Comparison of ENCODE assay signal across 8 cellular contexts in the genomic region with DNA sequence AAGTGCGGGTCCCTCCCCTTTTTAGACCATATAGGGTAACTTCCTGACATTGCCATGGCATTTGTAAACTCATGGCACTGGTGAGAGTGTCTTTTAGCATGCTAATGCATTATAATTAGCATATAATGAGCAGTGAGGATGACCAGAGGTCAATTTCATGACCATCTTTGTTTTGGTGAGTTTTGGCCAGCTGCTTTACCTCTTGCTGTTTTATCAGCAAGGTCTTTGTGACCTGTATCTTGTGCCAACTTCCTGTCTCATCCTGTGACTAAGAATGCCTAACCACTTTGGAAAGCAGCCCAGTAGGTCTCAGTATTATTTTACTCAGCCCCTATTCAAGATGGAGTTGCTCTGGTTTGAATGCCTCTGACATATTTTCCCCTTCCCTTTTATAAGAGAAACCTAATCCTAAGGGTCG.
DNase-seq lines count a peak whose midpoint lies in the region; ATAC-seq and TF ChIP-seq lines count a peak whose summit lies in the region.
"Not testable (repeated sequence)": the region's sequence is repeated elsewhere in the genome, so short reads cannot be mapped to it uniquely, and the experiment has no call there.

No MANE protein-coding gene starts in this region.

- not testable (repeated sequence) for H2BK5ac ChIP-seq in mesenchymal stem cell (ENCODE audit: low read depth, low read length, poor library complexity, severe bottlenecking)

- H2AK5ac ChIP-seq in mesenchymal stem cell (ENCODE audit: low read length, severe bottlenecking): not testable (repeated sequence)

- not testable (repeated sequence) for H3K23ac ChIP-seq in mesenchymal stem cell (ENCODE audit: low read length in 2 of 2)

- not testable (repeated sequence) for TF ChIP-seq CTCF in choroid plexus epithelial cell (conservative IDR thresholded peaks at IDR 0.05; ENCODE audit: low read depth, low read length); transverse colon (IDR thresholded peaks at IDR 0.05)

- not testable (repeated sequence) for H4K8ac ChIP-seq in mesenchymal stem cell (ENCODE audit: low read length)

- not testable (repeated sequence) for TF ChIP-seq EP300 in transverse colon (IDR thresholded peaks at IDR 0.05; ENCODE audit: low read depth)

- H3K4me1 ChIP-seq in mesenchymal stem cell (ENCODE audit: control insufficient read depth, insufficient read depth, low read depth, low read length): not testable (repeated sequence)
- peaks cover 15 to 37% (median 20%) of the 10 kb centered on the region in 4 donors for H3K4me1 ChIP-seq in transverse colon

- intact Hi-C loops in Right ventricle myocardium inferior (cut with DNase I): loop anchor here (5.0 kb wide), 1 partner anchor 128 kb away; no protein-coding TSS in a partner anchor
- intact Hi-C loops in transverse colon (cut with DNase I; ENCODE audit: low total_unique reads): not testable (repeated sequence)

- in situ Hi-C loops in SK-MEL-5 (cut with HindIII; ENCODE audit: low pct_unique_long_range_greater_than_20kb, low sequenced_read_pairs); transverse colon (cut with MboI; ENCODE audit: low pct_ligation_motif_present in 1 of 4, low pct_unique_long_range_greater_than_20kb in 1 of 4, low sequenced_read_pairs in 3 of 4): not testable (repeated sequence)

- not testable (repeated sequence) for H3K27me3 ChIP-seq in mesenchymal stem cell (ENCODE audit: control insufficient read depth in 1 of 2, insufficient read depth in 1 of 2, low read length in 2 of 2); transverse colon

- H3K18ac ChIP-seq in mesenchymal stem cell (ENCODE audit: low read depth in 1 of 2, low read length in 2 of 2): not testable (repeated sequence)

- not testable (repeated sequence) for H3K4ac ChIP-seq in mesenchymal stem cell (ENCODE audit: low read depth in 1 of 2, low read length in 2 of 2)

- not testable (repeated sequence) for H3K27ac ChIP-seq in mesenchymal stem cell (ENCODE audit: low read length, poor library complexity, severe bottlenecking)
- H3K27ac ChIP-seq in transverse colon: peak overlapping the region in 3 of 4 donors; percentile 29 to 64 (median 31)

- H2BK120ac ChIP-seq in mesenchymal stem cell (ENCODE audit: low read depth, low read length): not testable (repeated sequence)

- not testable (repeated sequence) for H2BK15ac ChIP-seq in mesenchymal stem cell (ENCODE audit: low read depth, poor library complexity, severe bottlenecking)

- H3K36me3 ChIP-seq in mesenchymal stem cell (ENCODE audit: control insufficient read depth in 1 of 2, insufficient read depth in 2 of 2, low read depth in 1 of 2, low read length in 2 of 2); transverse colon: not testable (repeated sequence)

- H4K91ac ChIP-seq in mesenchymal stem cell (ENCODE audit: low read length): not testable (repeated sequence)

- H3K4me2 ChIP-seq in mesenchymal stem cell (ENCODE audit: low read length, poor library complexity, severe bottlenecking): not testable (repeated sequence)

- peak; percentile 80 for ATAC-seq in Right ventricle myocardium inferior

- DNase-seq in DMS153 treated with DMSO at 0.1 percent for 48 hours (lab: John Stamatoyannopoulos, UW; ENCODE audit: unreplicated experiment): peak; percentile 47
- DNase-seq in HT-29 (ENCODE audit: low spot score): peak; percentile 25
- DNase-seq in NCI-H2196 (lab: John Stamatoyannopoulos, UW; ENCODE audit: unreplicated experiment): peak; percentile 5
- DNase-seq in SK-MEL-5 (ENCODE audit: low read depth, low spot score): peak; percentile 6
- DNase-seq in choroid plexus epithelial cell (ENCODE audit: low read depth): peak; percentile 43
- DNase-seq in Right ventricle myocardium inferior (ENCODE audit: missing footprints); transverse colon: not testable (repeated sequence)
- peak; percentile 14 for DNase-seq in mesenchymal stem cell

- TF ChIP-seq POLR2A in transverse colon (IDR thresholded peaks at IDR 0.05): not testable (repeated sequence)

- H3K4me3 ChIP-seq in choroid plexus epithelial cell (ENCODE audit: low read depth, low read length); transverse colon: not testable (repeated sequence)
- peak overlapping the region in 1 of 2 experiments; percentile 11 for H3K4me3 ChIP-seq in mesenchymal stem cell (ENCODE audit: insufficient read depth in 1 of 2, low read depth in 1 of 2, low read length in 2 of 2)

- H3K79me1 ChIP-seq in mesenchymal stem cell (replicated peaks; ENCODE audit: low read length, poor library complexity, severe bottlenecking): not testable (repeated sequence)

- H3K14ac ChIP-seq in mesenchymal stem cell (ENCODE audit: low read length in 2 of 2): not testable (repeated sequence)

- H3K9ac ChIP-seq in mesenchymal stem cell (ENCODE audit: low read length): not testable (repeated sequence)

- not testable (repeated sequence) for H2AFZ ChIP-seq in mesenchymal stem cell (ENCODE audit: low read depth, low read length)

- not testable (repeated sequence) for H3K9me3 ChIP-seq in mesenchymal stem cell (ENCODE audit: control insufficient read depth, low read length); transverse colon

- WGBS in mesenchymal stem cell: 100% methylated on average over 2 of the region's 2 CpGs
- WGBS in transverse colon (ENCODE audit: low coverage in 1 of 2), 2 donors: 60 to 69% methylated on average over 1 to 2 of the region's 2 CpGs

- H2BK12ac ChIP-seq in mesenchymal stem cell (ENCODE audit: low read length in 2 of 2): peak overlapping the region in 1 of 2 experiments; percentile 39
